14 cellular contexts compared by ENCODE assay signal in the genomic region with DNA sequence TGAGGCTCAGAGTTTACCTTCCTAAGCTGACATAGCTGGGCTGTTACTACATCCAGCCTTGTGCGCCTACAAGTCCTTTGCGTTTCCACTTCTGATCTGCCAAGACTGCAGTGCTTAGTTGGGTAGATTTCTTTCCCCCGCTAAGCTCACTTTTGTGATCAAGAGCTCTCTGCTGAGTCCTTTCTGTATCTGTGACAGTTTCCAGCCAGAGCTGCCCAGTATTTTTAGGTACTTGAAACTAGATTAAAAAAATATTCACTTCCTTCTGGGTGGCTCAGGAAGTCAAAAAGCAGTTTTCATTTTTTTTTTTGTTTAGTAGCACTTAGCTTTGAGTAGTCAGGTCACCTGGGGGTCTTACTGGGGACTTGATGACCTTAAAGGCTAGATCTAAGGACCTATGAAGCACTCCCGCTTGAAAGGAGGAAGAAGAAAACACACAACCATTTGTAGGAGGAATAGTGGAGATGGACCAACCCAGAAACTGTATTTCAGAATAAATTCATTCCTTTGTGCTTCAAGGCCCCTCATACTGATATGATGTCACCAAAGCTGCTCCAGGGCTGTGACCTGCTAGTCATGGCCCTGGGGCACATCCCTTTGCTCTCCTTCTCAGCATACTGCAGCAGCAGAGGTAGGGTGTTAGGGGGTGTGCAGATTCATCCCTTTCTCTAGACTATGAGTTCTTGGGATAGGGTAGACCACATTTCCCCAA.
DNase-seq lines count a peak whose midpoint lies in the region; ATAC-seq, FAIRE-seq and TF ChIP-seq lines count a peak whose summit lies in the region.
"Had no signal": no experiment of that assay in that cellular context is flagged by ENCODE, and none has a peak within 500 bp of the region (broad histone marks: within the 10 kb centered on the region; RNA-seq: fewer than 3 reads in every experiment).

No MANE protein-coding gene starts in this region.

- no peaks in the 10 kb centered on the region for H4K20me1 ChIP-seq in SU-DHL-6 (ENCODE audit: low read depth, low read length)

- H3K27ac ChIP-seq in cardiac muscle cell (peak overlapping the region; percentile 60), left ventricle myocardium inferior (replicated peaks) (no peak overlapping the region), SU-DHL-6 (ENCODE audit: low read depth, low read length) (peak overlapping the region; percentile 87)
- H3K27ac ChIP-seq: breast epithelium had no signal

- DNase-seq in cardiac muscle cell (ENCODE audit: low read depth in 1 of 2, low spot score in 1 of 2) = peak in 1 of 2 donors; percentile 50
- DNase-seq in left ventricle myocardium inferior = no peak
- no peak for DNase-seq in frontal cortex (ENCODE audit: low spot score in 2 of 2)
- DNase-seq: activated CD4-positive, CD25-positive, alpha-beta regulatory T cell treated with anti-CD3 and anti-CD28 coated beads, Interleukin-2, amount 50 U/mL, for 72 hours; H9; hippocampal formation; NCI-H69 had no signal

- no peak for FAIRE-seq in frontal cortex (lab: Jason Lieb, UNC)

- H3K36me3 ChIP-seq in cardiac muscle cell (no peaks in the 10 kb centered on the region), left ventricle myocardium inferior (no peaks in the 10 kb centered on the region), SU-DHL-6 (ENCODE audit: low read length) (no peaks in the 10 kb centered on the region)
- H3K36me3 ChIP-seq: breast epithelium had no signal

- peak overlapping the region; percentile 60 for H3K4me2 ChIP-seq in SU-DHL-6 (ENCODE audit: low read depth, low read length, poor library complexity, severe bottlenecking)

- H2AFZ ChIP-seq in SU-DHL-6 (ENCODE audit: low read depth, low read length, severe bottlenecking) = peak overlapping the region; percentile 11

- peaks cover 16% of the 10 kb centered on the region for H3F3A ChIP-seq in SU-DHL-6 (ENCODE audit: insufficient read depth)

- H3K9me3 ChIP-seq in cardiac muscle cell (ENCODE audit: low read depth) = no peaks in the 10 kb centered on the region
- no peaks in the 10 kb centered on the region for H3K9me3 ChIP-seq in left ventricle myocardium inferior (replicated peaks)
- H3K9me3 ChIP-seq in SU-DHL-6 (ENCODE audit: insufficient read depth, low read length) = no peaks in the 10 kb centered on the region
- H3K9me3 ChIP-seq: breast epithelium had no signal

- no peak for TF ChIP-seq CTCF in cardiac muscle cell (IDR thresholded peaks at IDR 0.05; ENCODE audit: low read depth, low read length)
- no peak for TF ChIP-seq CTCF in left ventricle myocardium inferior (IDR thresholded peaks at IDR 0.05; ENCODE audit: borderline replicate concordance)
- no peak for TF ChIP-seq CTCF in SU-DHL-6 (IDR thresholded peaks at IDR 0.05; ENCODE audit: insufficient read depth, low read length, poor library complexity, severe bottlenecking)

- peak overlapping the region; percentile 40 for H3K9ac ChIP-seq in SU-DHL-6 (ENCODE audit: low read length)

- no peak overlapping the region for H3K4me3 ChIP-seq in cardiac muscle cell
- H3K4me3 ChIP-seq in left ventricle myocardium inferior = no peak overlapping the region
- H3K4me3 ChIP-seq in SU-DHL-6 (ENCODE audit: insufficient read depth, low read length, poor library complexity, severe bottlenecking) = peak overlapping the region; percentile 26
- H3K4me3 ChIP-seq: breast epithelium, lung had no signal

- H3K4me1 ChIP-seq in cardiac muscle cell (ENCODE audit: low read depth) = peaks cover 8% of the 10 kb centered on the region
- H3K4me1 ChIP-seq in left ventricle myocardium inferior = peaks cover 20% of the 10 kb centered on the region
- H3K4me1 ChIP-seq: breast epithelium had no signal

- ATAC-seq in HG03108 (IDR thresholded peaks at IDR 0.05; ENCODE audit: unreplicated experiment) (peak; percentile 32), HG02973 (IDR thresholded peaks at IDR 0.05; ENCODE audit: unreplicated experiment) (no peak), HG03521 (IDR thresholded peaks at IDR 0.05; ENCODE audit: unreplicated experiment) (no peak), HG03280 (IDR thresholded peaks at IDR 0.05; ENCODE audit: unreplicated experiment) (no peak)

- H3K27me3 ChIP-seq in cardiac muscle cell (no peaks in the 10 kb centered on the region), left ventricle myocardium inferior (ENCODE audit: low read depth) (peaks cover 3% of the 10 kb centered on the region), SU-DHL-6 (ENCODE audit: low read length) (no peaks in the 10 kb centered on the region)
- H3K27me3 ChIP-seq: breast epithelium had no signal

- intact Hi-C loops in left ventricle myocardium inferior (cut with micrococcal nuclease) = no loop called here

- H3K79me2 ChIP-seq in SU-DHL-6 (ENCODE audit: insufficient read depth, low read length) = no peaks in the 10 kb centered on the region

- no peaks in the 10 kb centered on the region for H3K9me2 ChIP-seq in SU-DHL-6 (replicated peaks; ENCODE audit: insufficient read depth, low read length)
